8 cellular contexts compared by ENCODE assay signal in genomic region chr10:22345301-22346086, GRCh38. TPM values are rescaled to one million over a fixed set of nuclear protein-coding genes. Genes with fewer than 3 reads are reported as not detected.
DNase-seq lines count a peak whose midpoint lies in the region; ATAC-seq, FAIRE-seq and TF ChIP-seq lines count a peak whose summit lies in the region.

SPAG6 (plus strand) TSS chr10:22345496; CDS start chr10:22345612, 116 bp downstream.

- H3K27ac ChIP-seq in H9 (ENCODE audit: insufficient read length, low read depth, low read length) = no peak within 1 kb of the TSS

- H4K20me1 ChIP-seq in H9 (ENCODE audit: control insufficient read depth, insufficient read depth, insufficient read length) = no peaks in the 10 kb centered on the region

- H3K36me3 Mint-ChIP-seq in H9 (ENCODE audit: insufficient read depth in 1 of 3, low read depth in 3 of 3) = no peaks in the 10 kb centered on the region; a peak in 1 of 7 replicates
- H3K36me3 Mint-ChIP-seq in endothelial cell (ENCODE audit: low read depth, unreplicated experiment) = peaks cover 4% of the 10 kb centered on the region
- H3K36me3 Mint-ChIP-seq in neural crest cell (ENCODE audit: low read depth) = peaks cover 2% of the 10 kb centered on the region

- H2BK20ac ChIP-seq in H9 (ENCODE audit: low read depth, low read length, poor library complexity, severe bottlenecking) = no peak within 1 kb of the TSS

- peaks cover 11% of the 10 kb centered on the region for H3K23me2 ChIP-seq in H9 (ENCODE audit: insufficient read length, low read depth, low read length, poor library complexity, severe bottlenecking)

- peak within 1 kb of the TSS; percentile 63; the same call in 1 of the 2 replicates for H3K14ac ChIP-seq in H9 (ENCODE audit: insufficient read depth, low read length)

- H3K27me3 ChIP-seq in BE2C (peaks cover 52% of the 10 kb centered on the region), H9 (ENCODE audit: insufficient read depth, low read length) (peaks cover 48% of the 10 kb centered on the region)

- DNase-seq in BE2C (peak; percentile 71), H9 (peak; percentile 90), T-helper 9 cell (peak; percentile 21), endothelial cell (ENCODE audit: low spot score) (peak; percentile 76), neural crest cell (ENCODE audit: low read depth, low spot score) (no peak), 8988T (no peak), H54 (ENCODE audit: insufficient read length, low spot score) (no peak)

- no peak within 1 kb of the TSS for H3K23ac ChIP-seq in H9 (ENCODE audit: insufficient read length, low read depth, low read length)

- H3K56ac ChIP-seq in H9 (ENCODE audit: insufficient read length, low read depth, low read length) = no peak within 1 kb of the TSS

- H3K27me3 Mint-ChIP-seq in H9 (ENCODE audit: low read depth) (peaks cover 93% of the 10 kb centered on the region), endothelial cell (ENCODE audit: unreplicated experiment) (peaks cover 20% of the 10 kb centered on the region), neural crest cell (ENCODE audit: low read depth) (peaks cover 90% of the 10 kb centered on the region)

- FAIRE-seq in H54 (lab: Jason Lieb, UNC) = no peak

- no CpG with 5 or more reads among the region's 83 CpGs for WGBS in H9 (ENCODE audit: extremely low coverage, insufficient read length, low lambda C conversion rate)

- H3K4me3 ChIP-seq in BE2C (ENCODE audit: low read depth, low read length) = peak within 1 kb of the TSS; percentile 50

- no peak within 1 kb of the TSS for H2BK15ac ChIP-seq in H9 (ENCODE audit: low read depth, low read length)

- H3T11ph ChIP-seq in H9 (ENCODE audit: low read length) = no peak within 1 kb of the TSS

- H3K27ac Mint-ChIP-seq in H9 = no peak within 1 kb of the TSS
- H3K27ac Mint-ChIP-seq in endothelial cell (ENCODE audit: unreplicated experiment) = no peak within 1 kb of the TSS
- H3K27ac Mint-ChIP-seq in neural crest cell (ENCODE audit: unreplicated experiment) = no peak within 1 kb of the TSS

- no peak within 1 kb of the TSS for H4K91ac ChIP-seq in H9 (ENCODE audit: insufficient read length, low read depth, low read length)

- H4K5ac ChIP-seq in H9 (ENCODE audit: insufficient read length, low read depth, low read length) = no peak within 1 kb of the TSS

- H2BK5ac ChIP-seq in H9 (ENCODE audit: insufficient read length, low read length) = no peak within 1 kb of the TSS

- H2AFZ ChIP-seq in H9 (ENCODE audit: low read length) = no peak within 1 kb of the TSS

- H2BK120ac ChIP-seq in H9 (ENCODE audit: low read depth, low read length, poor library complexity, severe bottlenecking) = no peak within 1 kb of the TSS

- H3K79me1 ChIP-seq in H9 (ENCODE audit: insufficient read depth, low read depth, low read length, poor library complexity, severe bottlenecking) = no peaks in the 10 kb centered on the region

- H3K4me3 Mint-ChIP-seq in H9 (peak within 1 kb of the TSS; percentile 61 to 84), endothelial cell (ENCODE audit: unreplicated experiment) (peak within 1 kb of the TSS; percentile 76), neural crest cell (peak within 1 kb of the TSS; percentile 76)

- peaks cover 0 to 9% of the 10 kb centered on the region in 2 experiments; a peak in 3 of 4 replicates for H3K4me1 Mint-ChIP-seq in H9
- H3K4me1 Mint-ChIP-seq in endothelial cell (ENCODE audit: unreplicated experiment) = peaks cover 5% of the 10 kb centered on the region
- peaks cover 13% of the 10 kb centered on the region for H3K4me1 Mint-ChIP-seq in neural crest cell

- no peak within 1 kb of the TSS for H2BK12ac ChIP-seq in H9 (ENCODE audit: insufficient read length, low read depth, low read length)

- no peaks in the 10 kb centered on the region for H3K9me3 ChIP-seq in BE2C
- no peaks in the 10 kb centered on the region for H3K9me3 ChIP-seq in H9 (ENCODE audit: control insufficient read depth, low read depth, low read length)

- H3K4ac ChIP-seq in H9 (ENCODE audit: low read depth, low read length) = no peak within 1 kb of the TSS

- TF ChIP-seq CTCF in BE2C (IDR thresholded peaks at IDR 0.05; ENCODE audit: low read depth, low read length) (no peak), H9 (conservative IDR thresholded peaks at IDR 0.05) (peak; percentile 23; the same call in 2 of the 3 replicates), endothelial cell (IDR thresholded peaks at IDR 0.05; ENCODE audit: unreplicated experiment) (no peak), neural crest cell (conservative IDR thresholded peaks at IDR 0.05) (peak; percentile 25)

- H3K79me2 ChIP-seq in H9 (ENCODE audit: insufficient read depth, low read length) = no peaks in the 10 kb centered on the region

- H3K36me3 ChIP-seq in BE2C = no peaks in the 10 kb centered on the region

- TF ChIP-seq POLR2A in H54 (IDR thresholded peaks at IDR 0.05; ENCODE audit: low read depth, low read length) = no peak

- no peak within 1 kb of the TSS for H3K9ac ChIP-seq in H9 (ENCODE audit: extremely low read depth, insufficient read length, low read length)

- H3K4me2 ChIP-seq in H9 (ENCODE audit: insufficient read depth, insufficient read length, low read length) = peak within 1 kb of the TSS; percentile 95

- no peak within 1 kb of the TSS for H2AK5ac ChIP-seq in H9 (ENCODE audit: insufficient read length, low read length)

- peak within 1 kb of the TSS; percentile 40 for H3K18ac ChIP-seq in H9 (ENCODE audit: insufficient read length, low read depth, low read length)

- H4K8ac ChIP-seq in H9 (replicated peaks; ENCODE audit: insufficient read length, low read depth, low read length) = no peak within 1 kb of the TSS

- H3K9me3 Mint-ChIP-seq in H9 (peaks cover 0 to 5% of the 10 kb centered on the region in 2 experiments; a peak in 3 of 5 replicates), endothelial cell (ENCODE audit: unreplicated experiment) (no peaks in the 10 kb centered on the region), neural crest cell (no peaks in the 10 kb centered on the region)

- no peaks in the 10 kb centered on the region for H3K4me1 ChIP-seq in BE2C
- H3K4me1 ChIP-seq in H9 (ENCODE audit: insufficient read depth, low read length) = peaks cover 4% of the 10 kb centered on the region; the same call in 1 of the 2 replicates

- no peak for ATAC-seq in HG02885 (IDR thresholded peaks at IDR 0.05; ENCODE audit: poor library complexity, unreplicated experiment)

RNA-seq across cellular contexts. Expression of gene SPAG6, which starts in this region (rescaled TPM):
- polyA plus RNA-seq in BE2C (2012; ENCODE audit: insufficient read depth, insufficient read length, low read depth) = 0.73 TPM
- total RNA-seq in H9 (2021) (0.24 and 0.29 TPM in 2 replicates), endothelial cell (ENCODE audit: unreplicated experiment) (0.46 TPM), neural crest cell (1.5 and 1.6 TPM in 2 replicates)

Comparison
In these comparisons a context has a peak if more than half of its experiments do, and no peak if none do; other contexts are left out.
1. Peak in DNase-seq and H3K4me2 ChIP-seq in H9; RNA of the gene not detected or under 1 TPM.
2. Peak in DNase-seq in endothelial cell; RNA of the gene not detected or under 1 TPM.
3. DNase-seq: peak in BE2C (single experiment) and T-helper 9 cell (single experiment); none in neural crest cell (single experiment), 8988T (single experiment) and H54 (single experiment).
4. CTCF ChIP-seq: peak in H9 (single experiment) and neural crest cell (single experiment); none in BE2C (single experiment) and endothelial cell (single experiment).
5. Peak in every context shown above with its lines, with median percentiles within 50 percentile points of each other: H3K4me3 Mint-ChIP-seq.